Comparison of ENCODE assay signal across 26 cellular contexts in genomic region chr17:56320443-56320842, GRCh38.
DNase-seq lines count a peak whose midpoint lies in the region; ATAC-seq and TF ChIP-seq lines count a peak whose summit lies in the region.
"Had no signal": no experiment of that assay in that cellular context is flagged by ENCODE, and none has a peak within 500 bp of the region (broad histone marks: within the 10 kb centered on the region; RNA-seq: fewer than 3 reads in every experiment).

No MANE protein-coding gene starts in this region.

- WGBS in ectodermal cell, 2 experiments = 2 to 5% methylated on average over 7 of the region's 7 CpGs

- H3K27me3 ChIP-seq in left ventricle myocardium inferior (ENCODE audit: low read depth) (peaks cover 50% of the 10 kb centered on the region), ectodermal cell (ENCODE audit: control insufficient read depth, insufficient read depth, low read length, poor library complexity, severe bottlenecking) (no peaks in the 10 kb centered on the region)
- H3K27me3 ChIP-seq: ovary had no signal

- H3K9me3 ChIP-seq in left ventricle myocardium inferior (replicated peaks) (no peaks in the 10 kb centered on the region), ectodermal cell (ENCODE audit: control insufficient read depth, low read length) (no peaks in the 10 kb centered on the region)
- H3K9me3 ChIP-seq: Caco-2, lower lobe of right lung, mucosa of descending colon, ovary had no signal

- no peaks in the 10 kb centered on the region for H3K36me3 ChIP-seq in left ventricle myocardium inferior
- H3K36me3 ChIP-seq in ectodermal cell (ENCODE audit: control insufficient read depth, insufficient read depth, low read length) = no peaks in the 10 kb centered on the region
- H3K36me3 ChIP-seq: lower lobe of right lung, ovary had no signal

- ATAC-seq in Right ventricle myocardium superior (ENCODE audit: poor library complexity) (no peak), GM19324 (IDR thresholded peaks at IDR 0.05; ENCODE audit: low FRiP score, unreplicated experiment) (no peak), HG03139 (IDR thresholded peaks at IDR 0.05; ENCODE audit: unreplicated experiment) (no peak)
- ATAC-seq: activated naive CD4-positive, alpha-beta T cell treated with anti-CD3 and anti-CD28 coated beads, Interleukin-2, amount 50 U/mL, for 72 hours; HepG2; lower lobe of right lung; mucosa of descending colon; natural killer cell; Panc1; stimulated activated memory B cell treated with anti-CD40 and anti-IgM and Interleukin-4, amounts not matched to agents 10 μg/mL and 1 μg/mL and 100 μg/mL, for 72 hours had no signal

- peaks cover 23% of the 10 kb centered on the region for H3K4me1 ChIP-seq in left ventricle myocardium inferior
- peaks cover 23% of the 10 kb centered on the region for H3K4me1 ChIP-seq in ectodermal cell (ENCODE audit: control insufficient read depth, insufficient read depth, low read length)
- H3K4me1 ChIP-seq: Caco-2, lower lobe of right lung had no signal

- intact Hi-C loops in Right ventricle myocardium superior (cut with DNase I) (no loop called here), left ventricle myocardium inferior (cut with micrococcal nuclease) (no loop called here)

- no peak for TF ChIP-seq CTCF in left ventricle myocardium inferior (IDR thresholded peaks at IDR 0.05; ENCODE audit: borderline replicate concordance)

- H3K4me3 ChIP-seq in left ventricle myocardium inferior = no peak overlapping the region
- H3K4me3 ChIP-seq in ectodermal cell (ENCODE audit: insufficient read depth, low read depth, low read length) = no peak overlapping the region
- H3K4me3 ChIP-seq: lower lobe of right lung, mucosa of descending colon, ovary had no signal

- H3K27ac ChIP-seq in left ventricle myocardium inferior (replicated peaks) (no peak overlapping the region), ectodermal cell (ENCODE audit: insufficient read depth, low read depth, low read length, poor library complexity, severe bottlenecking) (peak overlapping the region; percentile 65), substantia nigra (ENCODE audit: low read depth, low read length, poor library complexity, severe bottlenecking) (no peak overlapping the region)
- H3K27ac ChIP-seq: 22Rv1, epithelial cell of prostate, lower lobe of right lung, ovary had no signal

- DNase-seq in Right ventricle myocardium superior (peak; percentile 18), left ventricle myocardium inferior (no peak), islet precursor cell (peak; percentile 87), substantia nigra (lab: John Stamatoyannopoulos, UW) (no peak)
- DNase-seq in activated CD4-positive, alpha-beta T cell treated with anti-CD3 and anti-CD28 coated beads, Interleukin-2, amount 50 U/mL, for 48 hours = no peak
- DNase-seq: activated CD4-positive, alpha-beta T cell treated with anti-CD3 and anti-CD28 coated beads, Interleukin-2, amount 10 ng/mL, durations not matched to agents 24 days and 14 days; C1 segment of cervical spinal cord; Caco-2; effector CD8-positive, alpha-beta T cell; GOT3; lower lobe of right lung; mucosa of descending colon; natural killer cell; NCI-H146; ovary; SIG-M5; T1000 had no signal

Comparison
In these comparisons a context has a peak if more than half of its experiments do, and no peak if none do; other contexts are left out.
1. DNase-seq: peak in Right ventricle myocardium superior (single experiment) and islet precursor cell (single experiment); none in left ventricle myocardium inferior (single experiment), substantia nigra (0 of 49) and activated CD4-positive, alpha-beta T cell treated with anti-CD3 and anti-CD28 coated beads, Interleukin-2, amount 50 U/mL, for 48 hours (0 of 2).